Comparison of ENCODE assay signal across 8 cellular contexts in the genomic region with DNA sequence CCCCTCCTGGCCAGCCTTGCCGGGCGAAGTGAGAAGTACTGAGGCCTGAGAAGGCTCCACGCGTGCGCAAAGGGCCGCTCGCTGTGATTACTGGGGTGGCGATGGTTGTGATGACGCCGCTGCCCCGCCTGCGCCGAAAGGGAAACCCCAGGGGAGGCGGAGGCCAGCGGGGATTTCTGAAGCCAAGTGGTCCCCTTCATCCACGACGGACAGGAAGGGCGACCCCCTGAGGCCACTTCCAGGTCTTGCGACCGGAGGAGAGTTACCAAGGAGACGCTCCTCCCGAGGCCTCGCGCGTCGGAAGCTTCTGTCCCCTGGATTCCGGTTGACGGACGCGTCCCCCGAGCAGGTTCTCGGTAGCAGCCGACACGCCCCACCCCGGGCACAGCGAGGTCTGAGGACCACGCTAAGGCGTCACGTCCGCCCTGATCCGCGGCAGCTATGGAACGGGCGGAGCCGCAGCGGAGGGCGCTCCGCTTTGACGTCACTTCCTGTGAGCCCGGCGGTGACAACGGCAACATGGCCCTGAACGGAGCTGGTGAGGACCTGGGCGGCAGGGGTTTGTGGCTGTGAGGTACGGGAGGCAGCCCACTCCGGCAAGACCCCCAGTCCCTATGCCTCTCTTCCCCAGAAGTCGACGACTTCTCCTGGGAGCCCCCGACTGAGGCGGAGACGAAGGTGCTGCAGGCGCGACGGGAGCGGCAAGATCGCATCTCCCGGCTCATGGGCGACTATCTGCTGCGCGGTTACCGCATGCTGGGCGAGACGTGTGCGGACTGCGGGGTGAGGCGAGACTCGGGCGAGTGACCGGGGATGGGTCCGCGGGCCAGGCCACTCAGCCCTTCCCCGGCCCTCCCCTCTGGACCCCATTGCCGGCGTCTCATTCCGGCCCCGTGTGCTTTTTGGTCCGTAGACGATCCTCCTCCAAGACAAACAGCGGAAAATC. TPM values are rescaled to one million over a fixed set of nuclear protein-coding genes. Genes with fewer than 3 reads are reported as not detected.
A peak's percentile ranks its signal among the peaks of the same experiment; 100 is the strongest.
DNase-seq lines count a peak whose midpoint lies in the region; TF ChIP-seq lines count a peak whose summit lies in the region.

A gene with protein sequence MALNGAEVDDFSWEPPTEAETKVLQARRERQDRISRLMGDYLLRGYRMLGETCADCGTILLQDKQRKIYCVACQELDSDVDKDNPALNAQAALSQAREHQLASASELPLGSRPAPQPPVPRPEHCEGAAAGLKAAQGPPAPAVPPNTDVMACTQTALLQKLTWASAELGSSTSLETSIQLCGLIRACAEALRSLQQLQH (plus strand): TSS at position 505 of the 946 bp plus-strand sequence. CDS start 15 bp downstream, at position 520.

- H3K14ac ChIP-seq in mesenchymal stem cell (ENCODE audit: low read length in 2 of 2), result peak within 1 kb of the TSS in 1 of 2 experiments; percentile 57

- no peaks in the 10 kb centered on the region for H3K36me3 ChIP-seq in effector memory CD4-positive, alpha-beta T cell (ENCODE audit: control insufficient read depth, insufficient read depth, low read length)
- peaks cover 11 to 12% of the 10 kb centered on the region in 2 experiments for H3K36me3 ChIP-seq in mesenchymal stem cell (ENCODE audit: control insufficient read depth in 1 of 2, insufficient read depth in 2 of 2, low read depth in 1 of 2, low read length in 2 of 2)

- H3K4me2 ChIP-seq in mesenchymal stem cell (ENCODE audit: low read length, poor library complexity, severe bottlenecking), result peak within 1 kb of the TSS; percentile 98

- H2AK5ac ChIP-seq in mesenchymal stem cell (ENCODE audit: low read length, severe bottlenecking), result peak within 1 kb of the TSS; percentile 92

- H2BK120ac ChIP-seq in mesenchymal stem cell (ENCODE audit: low read depth, low read length), result peak within 1 kb of the TSS; percentile 57

- peaks cover 19% of the 10 kb centered on the region for H3K79me1 ChIP-seq in mesenchymal stem cell (replicated peaks; ENCODE audit: low read length, poor library complexity, severe bottlenecking)

- H2BK15ac ChIP-seq in mesenchymal stem cell (ENCODE audit: low read depth, poor library complexity, severe bottlenecking), result no peak within 1 kb of the TSS

- H3K27ac ChIP-seq in effector memory CD4-positive, alpha-beta T cell (ENCODE audit: insufficient read depth, low read length, poor library complexity, severe bottlenecking), result peak within 1 kb of the TSS; percentile 98
- H3K27ac ChIP-seq in mesenchymal stem cell (ENCODE audit: low read length, poor library complexity, severe bottlenecking), result peak within 1 kb of the TSS; percentile 93

- H3K4me3 ChIP-seq in effector memory CD4-positive, alpha-beta T cell (ENCODE audit: insufficient read depth, low read depth, low read length, poor library complexity, severe bottlenecking), result peak within 1 kb of the TSS; percentile 95
- peak within 1 kb of the TSS; percentile 76 to 99 for H3K4me3 ChIP-seq in mesenchymal stem cell (ENCODE audit: insufficient read depth in 1 of 2, low read depth in 1 of 2, low read length in 2 of 2)

- H3K4me1 ChIP-seq in effector memory CD4-positive, alpha-beta T cell (ENCODE audit: control insufficient read depth, insufficient read depth, low read length, poor library complexity, severe bottlenecking), result peaks cover 78% of the 10 kb centered on the region
- H3K4me1 ChIP-seq in mesenchymal stem cell (ENCODE audit: control insufficient read depth, insufficient read depth, low read depth, low read length), result peaks cover 38% of the 10 kb centered on the region

- H3K27me3 ChIP-seq in effector memory CD4-positive, alpha-beta T cell (replicated peaks; ENCODE audit: control insufficient read depth, insufficient read depth, low read length, poor library complexity, severe bottlenecking), result no peaks in the 10 kb centered on the region
- H3K27me3 ChIP-seq in mesenchymal stem cell (ENCODE audit: control insufficient read depth in 1 of 2, insufficient read depth in 1 of 2, low read length in 2 of 2), result no peaks in the 10 kb centered on the region

- H2AFZ ChIP-seq in mesenchymal stem cell (ENCODE audit: low read depth, low read length), result peak within 1 kb of the TSS; percentile 66

- no peak within 1 kb of the TSS for H2BK5ac ChIP-seq in mesenchymal stem cell (ENCODE audit: low read depth, low read length, poor library complexity, severe bottlenecking)

- H3K18ac ChIP-seq in mesenchymal stem cell (ENCODE audit: low read depth in 1 of 2, low read length in 2 of 2), result peak within 1 kb of the TSS; percentile 94 to 95

- WGBS in mesenchymal stem cell, result under 1% methylated on average over 70 of the region's 89 CpGs

- peak within 1 kb of the TSS; percentile 40 to 83 for H3K4ac ChIP-seq in mesenchymal stem cell (ENCODE audit: low read depth in 1 of 2, low read length in 2 of 2)

- H3K9me3 ChIP-seq in effector memory CD4-positive, alpha-beta T cell (ENCODE audit: control insufficient read depth, low read length), result no peaks in the 10 kb centered on the region
- H3K9me3 ChIP-seq in mesenchymal stem cell (ENCODE audit: control insufficient read depth, low read length), result no peaks in the 10 kb centered on the region

- peak within 1 kb of the TSS; percentile 70 for H4K91ac ChIP-seq in mesenchymal stem cell (ENCODE audit: low read length)

- DNase-seq in COR-L47 (lab: John Stamatoyannopoulos, UW) (peak; percentile 99), GM20000 (ENCODE audit: low spot score) (peak; percentile 96), HT-29 (ENCODE audit: low spot score) (peak; percentile 99), mesenchymal stem cell (peak; percentile 99)
- DNase-seq in NK-92 treated with Interleukin-12 subunit alpha and Interleukin-12 subunit beta, amount 100 ng/mL, for 24 hours (lab: John Stamatoyannopoulos, UW), result peak; percentile 100
- peak; percentile 98 for DNase-seq in activated CD8-positive, alpha-beta memory T cell treated with anti-CD3 and anti-CD28 coated beads for 24 hours
- DNase-seq in effector memory CD4-positive, alpha-beta T cell, result peak; percentile 96 to 97 (median 97)
- peak; percentile 98 for DNase-seq in stimulated activated CD8-positive, alpha-beta memory T cell treated with anti-CD3 and anti-CD28 coated beads, Interleukin-12 subunit alpha, Interleukin-12 subunit beta, amount 100 ng/mL, for 4 hours (ENCODE audit: low read depth)

- peak within 1 kb of the TSS; percentile 97 for H4K8ac ChIP-seq in mesenchymal stem cell (ENCODE audit: low read length)

- peak within 1 kb of the TSS in 1 of 2 experiments; percentile 95 for H2BK12ac ChIP-seq in mesenchymal stem cell (ENCODE audit: low read length in 2 of 2)

- TF ChIP-seq CTCF in GM20000 (IDR thresholded peaks at IDR 0.05; ENCODE audit: extremely low read depth, missing control alignments), result peak; percentile 56

- peak within 1 kb of the TSS; percentile 96 for H3K9ac ChIP-seq in mesenchymal stem cell (ENCODE audit: low read length)

- H3K23ac ChIP-seq in mesenchymal stem cell (ENCODE audit: low read length in 2 of 2), result no peak within 1 kb of the TSS

RNA-seq across cellular contexts. Expression of the gene that starts here (rescaled TPM):
- 137 and 158 TPM in 2 replicates for total RNA-seq in HT-29 (2014; rRNA removed; shearing (Covaris generic))
- 64.9 TPM for polyA plus RNA-seq in mesenchymal stem cell (2013, experiment 1 of 2)
- 59.8 TPM for polyA plus RNA-seq in mesenchymal stem cell (2013, experiment 2 of 2)

Comparison
In these comparisons a context has a peak if more than half of its experiments do, and no peak if none do; other contexts are left out.
1. Peak in every context shown above with its lines: DNase-seq, H3K4me3 ChIP-seq and H3K27ac ChIP-seq.